ENCODE assay signal across 14 cellular contexts in the genomic region with DNA sequence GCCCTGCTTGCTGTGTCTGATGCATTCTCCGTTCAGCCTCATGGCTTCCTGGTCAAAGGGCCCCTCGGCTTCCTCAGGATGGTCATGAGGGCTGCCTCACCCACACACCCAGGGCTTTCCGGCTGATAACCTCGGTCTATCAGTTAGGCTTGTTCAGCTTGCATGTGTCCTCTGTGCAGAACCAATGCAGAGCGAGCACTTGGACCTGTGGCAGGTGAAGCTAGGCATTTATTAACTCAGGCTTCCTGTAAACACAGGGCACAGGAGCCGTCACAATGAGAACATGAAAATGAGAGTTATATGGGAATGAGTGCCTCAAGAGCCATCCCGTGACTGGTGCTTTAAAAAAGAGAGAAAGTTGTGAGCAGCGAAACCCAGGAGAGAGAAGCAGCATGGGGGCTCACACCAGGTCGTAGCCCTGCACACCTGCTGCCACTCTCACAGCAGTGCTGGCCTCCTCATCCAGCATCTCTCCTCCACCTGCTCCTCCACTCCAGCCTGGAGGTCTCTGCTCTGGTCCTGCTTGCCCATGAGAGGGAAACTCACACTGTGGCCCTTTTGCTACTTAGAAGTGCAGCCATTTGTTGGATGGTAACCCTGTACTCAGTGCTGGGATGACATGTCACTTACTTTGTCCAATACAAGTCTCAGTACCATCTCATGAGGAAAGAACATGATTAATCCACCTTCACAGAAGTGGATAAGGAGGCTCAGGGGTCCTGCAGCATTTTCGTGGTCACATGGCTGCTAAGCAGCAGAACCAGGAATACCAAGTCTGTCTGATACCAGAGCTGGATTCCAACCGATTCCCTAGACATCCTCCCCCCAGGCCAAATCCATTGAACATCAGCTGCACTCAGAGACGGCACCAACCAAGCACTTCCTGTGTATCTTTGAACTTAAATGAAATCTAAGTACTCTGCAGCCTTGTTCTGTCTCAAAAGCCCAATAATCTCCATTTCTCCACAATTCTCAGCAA. TPM values are rescaled to one million over a fixed set of nuclear protein-coding genes. Genes with fewer than 3 reads are reported as not detected.
DNase-seq lines count a peak whose midpoint lies in the region; ATAC-seq, FAIRE-seq and TF ChIP-seq lines count a peak whose summit lies in the region.
"Had no signal": no experiment of that assay in that cellular context is flagged by ENCODE, and none has a peak within 500 bp of the region (broad histone marks: within the 10 kb centered on the region; RNA-seq: fewer than 3 reads in every experiment).

No MANE protein-coding gene starts in this region.

- H3K36me3 Mint-ChIP-seq in nephron progenitor cell (ENCODE audit: low read depth): no peaks in the 10 kb centered on the region

- DNase-seq in RCC 7860 (ENCODE audit: low spot score) (peak; percentile 69), nephron progenitor cell (peak; percentile 22), NCI-H1436 treated with DMSO at 0.1 percent for 48 hours (lab: John Stamatoyannopoulos, UW) (no peak), A172 (ENCODE audit: low spot score) (no peak)
- DNase-seq in NK-92 treated with Interleukin-12 subunit alpha and Interleukin-12 subunit beta, amount 100 ng/mL, for 24 hours (lab: John Stamatoyannopoulos, UW): no peak
- no peak for DNase-seq in activated CD8-positive, alpha-beta memory T cell treated with anti-CD3 and anti-CD28 coated beads for 24 hours
- DNase-seq: activated CD8-positive, alpha-beta memory T cell treated with anti-CD3 and anti-CD28 coated beads, Interleukin-2, amount 50 U/mL, for 48 hours; NCI-H2107; spleen; stimulated activated naive CD8-positive, alpha-beta T cell treated with anti-CD3 and anti-CD28 coated beads, Interleukin-15, Interleukin-2, amounts not matched to agents 100 U/mL and 50 U/mL, for 24 hours had no signal

- H3K4me1 Mint-ChIP-seq in nephron progenitor cell: peaks cover 26% of the 10 kb centered on the region

- TF ChIP-seq CTCF in nephron progenitor cell (IDR thresholded peaks at IDR 0.05): no peak

- FAIRE-seq in RCC 7860 (lab: Jason Lieb, UNC): peak; percentile 66
- FAIRE-seq: HTR-8/SVneo had no signal

- peaks cover 10% of the 10 kb centered on the region for H3K27me3 Mint-ChIP-seq in nephron progenitor cell (ENCODE audit: low read depth, poor library complexity)

- ATAC-seq in GM19023 (IDR thresholded peaks at IDR 0.05; ENCODE audit: unreplicated experiment): peak; percentile 51
- peak; percentile 89 for ATAC-seq in HG02943 (IDR thresholded peaks at IDR 0.05; ENCODE audit: low read depth, unreplicated experiment)
- ATAC-seq: SK-N-SH treated with all-trans-retinoic acid at 6 μM for 48 hours; stimulated activated naive CD8-positive, alpha-beta T cell treated with anti-CD3 and anti-CD28 coated beads, Interleukin-15, Interleukin-2, amounts not matched to agents 100 U/mL and 50 U/mL, for 24 hours had no signal

- peaks cover 9% of the 10 kb centered on the region for H3K9me3 Mint-ChIP-seq in nephron progenitor cell

- H3K4me3 Mint-ChIP-seq in nephron progenitor cell: no peak overlapping the region

- H3K27ac Mint-ChIP-seq in nephron progenitor cell: no peak overlapping the region

RNA-seq across cellular contexts. Expression of a gene that starts 50.5 kb away (rescaled TPM):
- total RNA-seq in A172 (2014; rRNA removed; shearing (Covaris generic)): 1.4 and 2.3 TPM in 2 replicates

Comparison
In these comparisons a context has a peak if more than half of its experiments do, and no peak if none do; other contexts are left out.
1. DNase-seq: peak in RCC 7860 (single experiment) and nephron progenitor cell (single experiment); none in NCI-H1436 treated with DMSO at 0.1 percent for 48 hours (single experiment), NK-92 treated with Interleukin-12 subunit alpha and Interleukin-12 subunit beta, amount 100 ng/mL, for 24 hours (single experiment), A172 (single experiment) and activated CD8-positive, alpha-beta memory T cell treated with anti-CD3 and anti-CD28 coated beads for 24 hours (single experiment).